ENCODE assay signal across 1 cellular context in genomic region chr1:45802343-45803298, GRCh38.
TF ChIP-seq lines count a peak whose summit lies in the region.

No MANE protein-coding gene starts in this region.

TF ChIP-seq in K562, 482 proteins besides CTCF, POLR2A, EP300 and RAD21 (continued from another document and continues in another):
- peak; percentile 84 to 89 for TF ChIP-seq E2F6 (IDR thresholded peaks at IDR 0.05; ENCODE audit: borderline replicate concordance in 1 of 2, extremely low read depth in 1 of 2, insufficient read depth in 1 of 2, insufficient read length in 1 of 2, low read depth in 1 of 2, low read length in 1 of 2, poor library complexity in 1 of 2, severe bottlenecking in 1 of 2)
- TF ChIP-seq, protein P1, sequence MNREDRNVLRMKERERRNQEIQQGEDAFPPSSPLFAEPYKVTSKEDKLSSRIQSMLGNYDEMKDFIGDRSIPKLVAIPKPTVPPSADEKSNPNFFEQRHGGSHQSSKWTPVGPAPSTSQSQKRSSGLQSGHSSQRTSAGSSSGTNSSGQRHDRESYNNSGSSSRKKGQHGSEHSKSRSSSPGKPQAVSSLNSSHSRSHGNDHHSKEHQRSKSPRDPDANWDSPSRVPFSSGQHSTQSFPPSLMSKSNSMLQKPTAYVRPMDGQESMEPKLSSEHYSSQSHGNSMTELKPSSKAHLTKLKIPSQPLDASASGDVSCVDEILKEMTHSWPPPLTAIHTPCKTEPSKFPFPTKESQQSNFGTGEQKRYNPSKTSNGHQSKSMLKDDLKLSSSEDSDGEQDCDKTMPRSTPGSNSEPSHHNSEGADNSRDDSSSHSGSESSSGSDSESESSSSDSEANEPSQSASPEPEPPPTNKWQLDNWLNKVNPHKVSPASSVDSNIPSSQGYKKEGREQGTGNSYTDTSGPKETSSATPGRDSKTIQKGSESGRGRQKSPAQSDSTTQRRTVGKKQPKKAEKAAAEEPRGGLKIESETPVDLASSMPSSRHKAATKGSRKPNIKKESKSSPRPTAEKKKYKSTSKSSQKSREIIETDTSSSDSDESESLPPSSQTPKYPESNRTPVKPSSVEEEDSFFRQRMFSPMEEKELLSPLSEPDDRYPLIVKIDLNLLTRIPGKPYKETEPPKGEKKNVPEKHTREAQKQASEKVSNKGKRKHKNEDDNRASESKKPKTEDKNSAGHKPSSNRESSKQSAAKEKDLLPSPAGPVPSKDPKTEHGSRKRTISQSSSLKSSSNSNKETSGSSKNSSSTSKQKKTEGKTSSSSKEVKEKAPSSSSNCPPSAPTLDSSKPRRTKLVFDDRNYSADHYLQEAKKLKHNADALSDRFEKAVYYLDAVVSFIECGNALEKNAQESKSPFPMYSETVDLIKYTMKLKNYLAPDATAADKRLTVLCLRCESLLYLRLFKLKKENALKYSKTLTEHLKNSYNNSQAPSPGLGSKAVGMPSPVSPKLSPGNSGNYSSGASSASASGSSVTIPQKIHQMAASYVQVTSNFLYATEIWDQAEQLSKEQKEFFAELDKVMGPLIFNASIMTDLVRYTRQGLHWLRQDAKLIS (CRISPR knock-in tag; IDR thresholded peaks at IDR 0.05), result peak; percentile 79; the same call in 1 of the 2 replicates
- peak; percentile 56; the same call in 1 of the 2 replicates for TF ChIP-seq NFATC3 (IDR thresholded peaks at IDR 0.05)
- TF ChIP-seq ZNF699 (CRISPR knock-in tag; IDR thresholded peaks at IDR 0.05; ENCODE audit: insufficient replicate concordance), result no peak
- 0 out of 2 replicates have a peak, but pooled peaks have one; percentile 64 for TF ChIP-seq NR2F6 (CRISPR knock-in tag; IDR thresholded peaks at IDR 0.05)
- TF ChIP-seq ZNF124 (CRISPR knock-in tag; IDR thresholded peaks at IDR 0.05), result no peak
- TF ChIP-seq ARID1B (IDR thresholded peaks at IDR 0.05), result peak; percentile 78
- TF ChIP-seq SP1 (CRISPR knock-in tag; IDR thresholded peaks at IDR 0.05), result peak; percentile 71
- TF ChIP-seq DMBX1 (CRISPR knock-in tag; IDR thresholded peaks at IDR 0.05; ENCODE audit: borderline replicate concordance), result peak; percentile 49; the same call in 1 of the 2 replicates
- TF ChIP-seq HINFP (tag; conservative IDR thresholded peaks at IDR 0.05; ENCODE audit: low read depth), result 0 out of 2 replicates have a peak, but pooled peaks have one; percentile 33
- TF ChIP-seq KDM5B (IDR thresholded peaks at IDR 0.05; ENCODE audit: insufficient replicate concordance, low read depth, low read length), result peak; percentile 73
- TF ChIP-seq MTA3 (IDR thresholded peaks at IDR 0.05; ENCODE audit: borderline replicate concordance), result 0 out of 2 replicates have a peak, but pooled peaks have one; percentile 34
- TF ChIP-seq, protein P2, sequence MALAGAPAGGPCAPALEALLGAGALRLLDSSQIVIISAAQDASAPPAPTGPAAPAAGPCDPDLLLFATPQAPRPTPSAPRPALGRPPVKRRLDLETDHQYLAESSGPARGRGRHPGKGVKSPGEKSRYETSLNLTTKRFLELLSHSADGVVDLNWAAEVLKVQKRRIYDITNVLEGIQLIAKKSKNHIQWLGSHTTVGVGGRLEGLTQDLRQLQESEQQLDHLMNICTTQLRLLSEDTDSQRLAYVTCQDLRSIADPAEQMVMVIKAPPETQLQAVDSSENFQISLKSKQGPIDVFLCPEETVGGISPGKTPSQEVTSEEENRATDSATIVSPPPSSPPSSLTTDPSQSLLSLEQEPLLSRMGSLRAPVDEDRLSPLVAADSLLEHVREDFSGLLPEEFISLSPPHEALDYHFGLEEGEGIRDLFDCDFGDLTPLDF (CRISPR knock-in tag; IDR thresholded peaks at IDR 0.05), result no peak
- TF ChIP-seq SMARCE1 (IDR thresholded peaks at IDR 0.05), result peak; percentile 83
- TF ChIP-seq ZNF41 (CRISPR knock-in tag; conservative IDR thresholded peaks at IDR 0.05), result no peak
- TF ChIP-seq, protein P3, sequence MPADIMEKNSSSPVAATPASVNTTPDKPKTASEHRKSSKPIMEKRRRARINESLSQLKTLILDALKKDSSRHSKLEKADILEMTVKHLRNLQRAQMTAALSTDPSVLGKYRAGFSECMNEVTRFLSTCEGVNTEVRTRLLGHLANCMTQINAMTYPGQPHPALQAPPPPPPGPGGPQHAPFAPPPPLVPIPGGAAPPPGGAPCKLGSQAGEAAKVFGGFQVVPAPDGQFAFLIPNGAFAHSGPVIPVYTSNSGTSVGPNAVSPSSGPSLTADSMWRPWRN (IDR thresholded peaks at IDR 0.05; ENCODE audit: low read depth), result 0 out of 2 replicates have a peak, but pooled peaks have one; percentile 28
- TF ChIP-seq ZBTB17 (CRISPR knock-in tag; IDR thresholded peaks at IDR 0.05), result peak; percentile 42; the same call in 1 of the 2 replicates
- 0 out of 2 replicates have a peak, but pooled peaks have one; percentile 26 for TF ChIP-seq ETS1 (conservative IDR thresholded peaks at IDR 0.05; ENCODE audit: control insufficient read depth, low read depth, low read length)
- TF ChIP-seq MEF2D (tag; conservative IDR thresholded peaks at IDR 0.05; ENCODE audit: low read depth), result peak; percentile 60; the same call in 1 of the 2 replicates
- TF ChIP-seq MCM5 (IDR thresholded peaks at IDR 0.05; ENCODE audit: low read depth), result no peak
- TF ChIP-seq, protein P4, sequence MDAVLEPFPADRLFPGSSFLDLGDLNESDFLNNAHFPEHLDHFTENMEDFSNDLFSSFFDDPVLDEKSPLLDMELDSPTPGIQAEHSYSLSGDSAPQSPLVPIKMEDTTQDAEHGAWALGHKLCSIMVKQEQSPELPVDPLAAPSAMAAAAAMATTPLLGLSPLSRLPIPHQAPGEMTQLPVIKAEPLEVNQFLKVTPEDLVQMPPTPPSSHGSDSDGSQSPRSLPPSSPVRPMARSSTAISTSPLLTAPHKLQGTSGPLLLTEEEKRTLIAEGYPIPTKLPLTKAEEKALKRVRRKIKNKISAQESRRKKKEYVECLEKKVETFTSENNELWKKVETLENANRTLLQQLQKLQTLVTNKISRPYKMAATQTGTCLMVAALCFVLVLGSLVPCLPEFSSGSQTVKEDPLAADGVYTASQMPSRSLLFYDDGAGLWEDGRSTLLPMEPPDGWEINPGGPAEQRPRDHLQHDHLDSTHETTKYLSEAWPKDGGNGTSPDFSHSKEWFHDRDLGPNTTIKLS (IDR thresholded peaks at IDR 0.05; ENCODE audit: borderline replicate concordance, low read depth), result peak; percentile 54; the same call in 1 of the 2 replicates
- 0 out of 2 replicates have a peak, but pooled peaks have one; percentile 56 for TF ChIP-seq FOXP4 (CRISPR knock-in tag; IDR thresholded peaks at IDR 0.05; ENCODE audit: borderline replicate concordance)
- TF ChIP-seq ARNT (IDR thresholded peaks at IDR 0.05), result 0 out of 4 replicates have a peak, but pooled peaks of 1 of the 2 experiments have one; percentile 45
- TF ChIP-seq E2F4 (CRISPR knock-in tag; IDR thresholded peaks at IDR 0.05; ENCODE audit: low read depth), result peak; percentile 56; the same call in 1 of the 2 replicates
- TF ChIP-seq YY1 (IDR thresholded peaks at IDR 0.05; ENCODE audit: borderline replicate concordance in 1 of 3, control insufficient read depth in 1 of 3, extremely low read depth in 1 of 3, insufficient read depth in 3 of 3, insufficient read length in 1 of 3, insufficient replicate concordance in 2 of 3, low read depth in 1 of 3, low read length in 2 of 3), result peak in 2 of 3 experiments; percentile 21 to 41
